In genomic region chr12:50387972-50388478, GRCh38 we compare ENCODE assay signal across 15 cellular contexts. TPM values are rescaled to one million over a fixed set of nuclear protein-coding genes. Genes with fewer than 3 reads are reported as not detected.
DNase-seq lines count a peak whose midpoint lies in the region; ATAC-seq and TF ChIP-seq lines count a peak whose summit lies in the region.
"Had no signal": no experiment of that assay in that cellular context is flagged by ENCODE, and none has a peak within 500 bp of the region (broad histone marks: within the 10 kb centered on the region; RNA-seq: fewer than 3 reads in every experiment).

No MANE protein-coding gene starts in this region.

- peaks cover 3% of the 10 kb centered on the region for H3K4me1 Mint-ChIP-seq in activated CD8-positive, alpha-beta memory T cell treated with anti-CD3 and anti-CD28 coated beads, Interleukin-2, amount 10 ng/mL, durations not matched to agents 7 days and 5 days

- no peaks in the 10 kb centered on the region for H3K36me3 Mint-ChIP-seq in activated CD8-positive, alpha-beta memory T cell treated with anti-CD3 and anti-CD28 coated beads, Interleukin-2, amount 10 ng/mL, durations not matched to agents 7 days and 5 days
- H3K36me3 Mint-ChIP-seq: activated CD4-positive, alpha-beta memory T cell treated with anti-CD3 and anti-CD28 coated beads for 36 hours had no signal

- TF ChIP-seq CTCF in VCaP (conservative IDR thresholded peaks at IDR 0.05) (no peak), GM20000 (IDR thresholded peaks at IDR 0.05; ENCODE audit: extremely low read depth, missing control alignments) (no peak)

- peak overlapping the region; percentile 60 for H3K27ac ChIP-seq in VCaP
- H3K27ac ChIP-seq: epithelial cell of prostate, testis had no signal

- CTCF ChIA-PET in activated CD8-positive, alpha-beta memory T cell treated with anti-CD3 and anti-CD28 coated beads, Interleukin-2, amount 10 ng/mL, durations not matched to agents 7 days and 5 days (lab: Charles Lee) = no interaction called here

- H3K4me3 Mint-ChIP-seq in activated CD8-positive, alpha-beta memory T cell treated with anti-CD3 and anti-CD28 coated beads, Interleukin-2, amount 10 ng/mL, durations not matched to agents 7 days and 5 days = no peak overlapping the region
- H3K4me3 Mint-ChIP-seq: activated CD4-positive, alpha-beta memory T cell treated with anti-CD3 and anti-CD28 coated beads for 36 hours had no signal

- no peaks in the 10 kb centered on the region for H3K9me3 Mint-ChIP-seq in activated CD8-positive, alpha-beta memory T cell treated with anti-CD3 and anti-CD28 coated beads, Interleukin-2, amount 10 ng/mL, durations not matched to agents 7 days and 5 days (ENCODE audit: low read depth)
- H3K9me3 Mint-ChIP-seq: activated CD4-positive, alpha-beta memory T cell treated with anti-CD3 and anti-CD28 coated beads for 36 hours; activated T-helper 2 cell treated with anti-CD3 and anti-CD28 coated beads, Interferon-gamma antibody, Interleukin-2, Interleukin-4, amounts not matched to agents 10 μg/mL and 5 μg/mL and 100 μg/mL, durations not matched to agents 14 hours and 24 hours and 36 hours had no signal

- peak; percentile 1 for DNase-seq in activated CD8-positive, alpha-beta memory T cell treated with anti-CD3 and anti-CD28 coated beads, Interleukin-2, amount 10 ng/mL, durations not matched to agents 7 days and 5 days
- no peak for DNase-seq in activated CD8-positive, alpha-beta memory T cell treated with anti-CD3 and anti-CD28 coated beads, Interleukin-2, amount 50 U/mL, for 4 hours
- DNase-seq in iPS-NIHi11 (ENCODE audit: low spot score) = peak; percentile 55
- DNase-seq in ureter (ENCODE audit: low spot score) = peak; percentile 26
- no peak for DNase-seq in HuH-7 (ENCODE audit: low spot score)
- DNase-seq in GM20000 (ENCODE audit: low spot score) = no peak
- DNase-seq: activated CD4-positive, alpha-beta memory T cell treated with anti-CD3 and anti-CD28 coated beads for 36 hours; SIG-M5; testis had no signal

- no peaks in the 10 kb centered on the region for H3K27me3 Mint-ChIP-seq in activated CD8-positive, alpha-beta memory T cell treated with anti-CD3 and anti-CD28 coated beads, Interleukin-2, amount 10 ng/mL, durations not matched to agents 7 days and 5 days
- H3K27me3 Mint-ChIP-seq: activated CD4-positive, alpha-beta memory T cell treated with anti-CD3 and anti-CD28 coated beads for 36 hours had no signal

- no peak overlapping the region for H3K27ac Mint-ChIP-seq in activated CD8-positive, alpha-beta memory T cell treated with anti-CD3 and anti-CD28 coated beads, Interleukin-2, amount 10 ng/mL, durations not matched to agents 7 days and 5 days
- H3K27ac Mint-ChIP-seq: activated CD4-positive, alpha-beta memory T cell treated with anti-CD3 and anti-CD28 coated beads for 36 hours; activated T-helper 2 cell treated with anti-CD3 and anti-CD28 coated beads, Interferon-gamma antibody, Interleukin-2, Interleukin-4, amounts not matched to agents 10 μg/mL and 5 μg/mL and 100 μg/mL, durations not matched to agents 14 hours and 24 hours and 36 hours had no signal

- no peak for ATAC-seq in activated CD8-positive, alpha-beta memory T cell treated with anti-CD3 and anti-CD28 coated beads, Interleukin-2, amount 10 ng/mL, durations not matched to agents 7 days and 5 days
- ATAC-seq in HG03095 (IDR thresholded peaks at IDR 0.05; ENCODE audit: unreplicated experiment) = no peak

RNA-seq across cellular contexts. Expression of gene FAM186A, which starts 8.4 kb away (rescaled TPM):
- total RNA-seq in activated CD8-positive, alpha-beta memory T cell treated with anti-CD3 and anti-CD28 coated beads, Interleukin-2, amount 10 ng/mL, durations not matched to agents 7 days and 5 days = not detected
- not detected for total RNA-seq in ureter
- total RNA-seq: activated CD4-positive, alpha-beta memory T cell treated with anti-CD3 and anti-CD28 coated beads for 36 hours; activated T-helper 2 cell treated with anti-CD3 and anti-CD28 coated beads, Interferon-gamma antibody, Interleukin-2, Interleukin-4, amounts not matched to agents 10 μg/mL and 5 μg/mL and 100 μg/mL, durations not matched to agents 14 hours and 24 hours and 36 hours; mucosa of gallbladder; renal cortical epithelial cell had no signal

RNA-seq across cellular contexts. Expression of gene LARP4, which starts 12.7 kb away (rescaled TPM):
- total RNA-seq in activated CD8-positive, alpha-beta memory T cell treated with anti-CD3 and anti-CD28 coated beads, Interleukin-2, amount 10 ng/mL, durations not matched to agents 7 days and 5 days = 10 to 100 TPM; 50.5 to 78.2 TPM
- 94.3 TPM for total RNA-seq in ureter

Comparison
In these comparisons a context has a peak if more than half of its experiments do, and no peak if none do; other contexts are left out.
1. DNase-seq: peak in activated CD8-positive, alpha-beta memory T cell treated with anti-CD3 and anti-CD28 coated beads, Interleukin-2, amount 10 ng/mL, durations not matched to agents 7 days and 5 days (single experiment), iPS-NIHi11 (single experiment) and ureter (single experiment); none in activated CD8-positive, alpha-beta memory T cell treated with anti-CD3 and anti-CD28 coated beads, Interleukin-2, amount 50 U/mL, for 4 hours (single experiment), HuH-7 (single experiment) and GM20000 (single experiment).